10 cellular contexts compared by ENCODE assay signal in the genomic region with DNA sequence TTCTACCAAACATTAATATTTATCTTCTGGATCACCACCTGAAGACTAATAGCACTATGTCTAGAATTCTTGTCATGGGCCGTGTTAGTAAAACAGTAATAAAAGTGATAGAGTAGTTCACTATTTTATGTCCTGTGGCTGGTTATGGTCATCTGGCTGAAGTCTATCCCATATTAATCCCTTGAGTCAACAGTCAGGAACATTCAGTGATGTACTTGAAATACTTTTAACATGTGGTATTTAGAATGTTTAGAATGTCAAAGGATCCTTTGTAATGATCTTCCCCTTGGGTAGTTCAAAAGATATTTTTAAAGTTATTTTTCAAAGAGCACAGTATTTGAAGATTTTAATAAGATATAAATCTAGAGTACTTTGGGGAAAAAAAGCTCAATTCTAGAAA.
DNase-seq lines count a peak whose midpoint lies in the region; ATAC-seq and TF ChIP-seq lines count a peak whose summit lies in the region.
"Had no signal": no experiment of that assay in that cellular context is flagged by ENCODE, and none has a peak within 500 bp of the region (broad histone marks: within the 10 kb centered on the region; RNA-seq: fewer than 3 reads in every experiment).

No MANE protein-coding gene starts in this region.

- H3K27me3 Mint-ChIP-seq in activated naive CD8-positive, alpha-beta T cell treated with anti-CD3 and anti-CD28 coated beads for 36 hours = no peaks in the 10 kb centered on the region
- H3K27me3 Mint-ChIP-seq: stimulated activated naive CD8-positive, alpha-beta T cell treated with anti-CD3 and anti-CD28 coated beads, Interleukin-15, Interleukin-2, amounts not matched to agents 100 ng/mL and 50 ng/mL, for 24 hours had no signal

- intact Hi-C loops in right cardiac atrium (cut with DNase I) = no loop called here

- no peak for ATAC-seq in right cardiac atrium
- no peak for ATAC-seq in HG03354 (IDR thresholded peaks at IDR 0.05; ENCODE audit: poor library complexity, severe bottlenecking, unreplicated experiment)

- H3K27ac Mint-ChIP-seq in activated naive CD8-positive, alpha-beta T cell treated with anti-CD3 and anti-CD28 coated beads for 36 hours = peak overlapping the region; percentile 42
- H3K27ac Mint-ChIP-seq: stimulated activated naive CD8-positive, alpha-beta T cell treated with anti-CD3 and anti-CD28 coated beads, Interleukin-15, Interleukin-2, amounts not matched to agents 100 ng/mL and 50 ng/mL, for 24 hours had no signal

- no peaks in the 10 kb centered on the region for H3K9me3 ChIP-seq in right cardiac atrium (ENCODE audit: control insufficient read depth, low read length)
- H3K9me3 ChIP-seq: neutrophil had no signal

- H3K4me1 ChIP-seq in right cardiac atrium (ENCODE audit: control insufficient read depth, insufficient read depth, low read length) = peaks cover 4% of the 10 kb centered on the region

- no peak overlapping the region for H3K27ac ChIP-seq in right cardiac atrium (ENCODE audit: low read length)

- no peak for DNase-seq in HEK293T (ENCODE audit: extremely low spot score)
- no peak for DNase-seq in activated naive CD8-positive, alpha-beta T cell treated with anti-CD3 and anti-CD28 coated beads for 36 hours
- no peak for DNase-seq in right cardiac atrium
- DNase-seq in superior temporal gyrus (ENCODE audit: extremely low spot score) = peak; percentile 37
- no peak for DNase-seq in RPMI8226
- no peak for DNase-seq in NCI-H146 treated with DMSO at 0.1 percent for 48 hours (lab: John Stamatoyannopoulos, UW; ENCODE audit: unreplicated experiment)
- DNase-seq: activated CD4-positive, CD25-positive, alpha-beta regulatory T cell treated with anti-CD3 and anti-CD28 coated beads, Interleukin-2, amount 50 U/mL, for 72 hours had no signal

- peak overlapping the region; percentile 10 for H3K4me3 ChIP-seq in right cardiac atrium (ENCODE audit: low read length)

- CTCF ChIA-PET in HEK293T (lab: Yijun Ruan, JAX) = no interaction called here

- H3K9me3 Mint-ChIP-seq in activated naive CD8-positive, alpha-beta T cell treated with anti-CD3 and anti-CD28 coated beads for 36 hours = no peaks in the 10 kb centered on the region
- H3K9me3 Mint-ChIP-seq: stimulated activated naive CD8-positive, alpha-beta T cell treated with anti-CD3 and anti-CD28 coated beads, Interleukin-15, Interleukin-2, amounts not matched to agents 100 ng/mL and 50 ng/mL, for 24 hours had no signal

- H3K4me1 Mint-ChIP-seq in activated naive CD8-positive, alpha-beta T cell treated with anti-CD3 and anti-CD28 coated beads for 36 hours = peaks cover 65% of the 10 kb centered on the region

- H3K4me3 Mint-ChIP-seq in activated naive CD8-positive, alpha-beta T cell treated with anti-CD3 and anti-CD28 coated beads for 36 hours = no peak overlapping the region
- H3K4me3 Mint-ChIP-seq: stimulated activated naive CD8-positive, alpha-beta T cell treated with anti-CD3 and anti-CD28 coated beads, Interleukin-15, Interleukin-2, amounts not matched to agents 100 ng/mL and 50 ng/mL, for 24 hours had no signal

- POLR2A ChIA-PET in HEK293T (lab: Yijun Ruan, JAX) = no interaction called here

- WGBS in right cardiac atrium = 39% methylated on average over 1 of the region's 1 CpG

- H3K36me3 Mint-ChIP-seq in activated naive CD8-positive, alpha-beta T cell treated with anti-CD3 and anti-CD28 coated beads for 36 hours = peaks cover 29% of the 10 kb centered on the region

- H3K27me3 ChIP-seq in right cardiac atrium (ENCODE audit: control insufficient read depth, insufficient read depth) = no peaks in the 10 kb centered on the region
- H3K27me3 ChIP-seq: neutrophil had no signal

TF ChIP-seq in HEK293T, 16 proteins besides CTCF, POLR2A, EP300 and RAD21:
- no peak for TF ChIP-seq HDGF (IDR thresholded peaks at IDR 0.05; ENCODE audit: borderline replicate concordance)
- no peak for TF ChIP-seq ARNT (IDR thresholded peaks at IDR 0.05)
- no peak for TF ChIP-seq ELF4 (IDR thresholded peaks at IDR 0.05)
- no peak for TF ChIP-seq SUZ12 (IDR thresholded peaks at IDR 0.05)
- no peak for TF ChIP-seq NFRKB (IDR thresholded peaks at IDR 0.05)
- no peak for TF ChIP-seq TARDBP (IDR thresholded peaks at IDR 0.05)
- no peak for TF ChIP-seq FOXA1 (IDR thresholded peaks at IDR 0.05)
- TF ChIP-seq ZNF384 (IDR thresholded peaks at IDR 0.05) = no peak
- peak; percentile 42; the same call in 1 of the 2 replicates for TF ChIP-seq CTBP1 (IDR thresholded peaks at IDR 0.05; ENCODE audit: borderline replicate concordance)
- TF ChIP-seq, protein P1, sequence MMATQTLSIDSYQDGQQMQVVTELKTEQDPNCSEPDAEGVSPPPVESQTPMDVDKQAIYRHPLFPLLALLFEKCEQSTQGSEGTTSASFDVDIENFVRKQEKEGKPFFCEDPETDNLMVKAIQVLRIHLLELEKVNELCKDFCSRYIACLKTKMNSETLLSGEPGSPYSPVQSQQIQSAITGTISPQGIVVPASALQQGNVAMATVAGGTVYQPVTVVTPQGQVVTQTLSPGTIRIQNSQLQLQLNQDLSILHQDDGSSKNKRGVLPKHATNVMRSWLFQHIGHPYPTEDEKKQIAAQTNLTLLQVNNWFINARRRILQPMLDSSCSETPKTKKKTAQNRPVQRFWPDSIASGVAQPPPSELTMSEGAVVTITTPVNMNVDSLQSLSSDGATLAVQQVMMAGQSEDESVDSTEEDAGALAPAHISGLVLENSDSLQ (IDR thresholded peaks at IDR 0.05) = peak; percentile 78
- TF ChIP-seq SP1 (IDR thresholded peaks at IDR 0.05) = no peak
TF ChIP-seq in HEK293T: peak in this region for 2.
